25 cellular contexts compared by ENCODE assay signal in the genomic region with DNA sequence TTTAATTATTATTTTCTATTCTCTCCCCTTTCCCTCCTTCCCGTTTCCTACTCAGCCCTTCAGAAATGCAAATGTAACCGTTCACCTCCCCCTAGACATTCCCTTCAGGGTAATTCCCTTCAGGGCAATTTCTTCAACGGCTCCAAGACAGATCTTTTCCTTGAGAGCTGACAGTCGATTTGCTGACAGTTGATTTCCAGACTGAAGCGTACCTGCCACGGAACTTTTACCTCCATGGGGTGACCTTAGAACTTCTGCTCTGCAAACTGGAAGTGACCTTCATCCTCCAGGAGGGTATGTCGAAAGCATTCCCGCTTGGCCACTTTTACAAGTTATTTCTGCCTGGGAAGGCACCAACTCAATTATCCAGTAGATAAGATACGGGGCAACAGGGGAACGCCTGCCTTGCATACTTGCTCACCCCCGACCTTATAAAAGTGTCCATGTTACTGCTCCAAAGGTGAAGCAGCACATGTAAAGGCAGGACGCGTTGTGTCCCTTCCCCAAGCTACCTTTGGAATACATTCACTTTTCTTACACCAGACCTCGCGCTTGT. TPM values are rescaled to one million over a fixed set of nuclear protein-coding genes. Genes with fewer than 3 reads are reported as not detected.
DNase-seq lines count a peak whose midpoint lies in the region; ATAC-seq and TF ChIP-seq lines count a peak whose summit lies in the region.
"Had no signal": no experiment of that assay in that cellular context is flagged by ENCODE, and none has a peak within 500 bp of the region (broad histone marks: within the 10 kb centered on the region; RNA-seq: fewer than 3 reads in every experiment).

No MANE protein-coding gene starts in this region.

- TF ChIP-seq EP300 in transverse colon (IDR thresholded peaks at IDR 0.05; ENCODE audit: low read depth): no peak

- in situ Hi-C loops in transverse colon (cut with MboI; ENCODE audit: low pct_ligation_motif_present in 1 of 4, low pct_unique_long_range_greater_than_20kb in 1 of 4, low sequenced_read_pairs in 3 of 4): loop anchor here in 3 of 4 donors (5.0 to 25.0 kb wide), 5 partner anchors 177 to 309 kb away; no protein-coding TSS in a partner anchor

- H3K79me2 ChIP-seq in hepatocyte: no peaks in the 10 kb centered on the region

- H3K27ac ChIP-seq in hepatocyte (peak overlapping the region; percentile 64), transverse colon (peak overlapping the region; percentile 80 to 84 (median 82))
- H3K27ac ChIP-seq: 22Rv1, tibial artery had no signal

- intact Hi-C loops in transverse colon (cut with DNase I; ENCODE audit: low total_unique reads): loop anchor here (5.0 kb wide), 1 partner anchor 312 kb away; no protein-coding TSS in a partner anchor
- intact Hi-C loops in activated T-helper 2 cell treated with anti-CD3 and anti-CD28 coated beads, Interferon-gamma antibody, Interleukin-2, Interleukin-4, amounts not matched to agents 10 μg/mL and 5 μg/mL and 100 μg/mL, durations not matched to agents 14 hours and 24 hours and 36 hours (cut with micrococcal nuclease): loop anchor here (10.0 kb wide), 2 partner anchors 119 to 189 kb away; no protein-coding TSS in a partner anchor

- H3K36me3 Mint-ChIP-seq in activated naive CD4-positive, alpha-beta T cell treated with anti-CD3 and anti-CD28 coated beads, Interleukin-2, amount 10 ng/mL, durations not matched to agents 7 days and 5 days: peaks cover 5% of the 10 kb centered on the region
- H3K36me3 Mint-ChIP-seq in mesothelial cell of epicardium: no peaks in the 10 kb centered on the region
- peaks cover 8% of the 10 kb centered on the region for H3K36me3 Mint-ChIP-seq in activated T-helper 2 cell treated with anti-CD3 and anti-CD28 coated beads, Interferon-gamma antibody, Interleukin-2, Interleukin-4, amounts not matched to agents 10 μg/mL and 5 μg/mL and 100 μg/mL, durations not matched to agents 14 hours and 24 hours and 36 hours (ENCODE audit: low read depth)

- H3K9me3 ChIP-seq in hepatocyte (ENCODE audit: low read depth) (no peaks in the 10 kb centered on the region), transverse colon (peaks cover 0 to 3% of the 10 kb centered on the region in 2 donors)
- H3K9me3 ChIP-seq: tibial artery had no signal

- H3K4me3 ChIP-seq in hepatocyte (no peak overlapping the region), transverse colon (peak overlapping the region in 1 of 4 donors; percentile 18)
- H3K4me3 ChIP-seq: tibial artery had no signal

- no peak overlapping the region for H3K27ac Mint-ChIP-seq in activated naive CD4-positive, alpha-beta T cell treated with anti-CD3 and anti-CD28 coated beads, Interleukin-2, amount 10 ng/mL, durations not matched to agents 7 days and 5 days
- peak overlapping the region; percentile 23 for H3K27ac Mint-ChIP-seq in mesothelial cell of epicardium
- H3K27ac Mint-ChIP-seq in activated T-helper 2 cell treated with anti-CD3 and anti-CD28 coated beads, Interferon-gamma antibody, Interleukin-2, Interleukin-4, amounts not matched to agents 10 μg/mL and 5 μg/mL and 100 μg/mL, durations not matched to agents 14 hours and 24 hours and 36 hours: no peak overlapping the region
- no peak overlapping the region for H3K27ac Mint-ChIP-seq in stimulated activated naive CD8-positive, alpha-beta T cell treated with anti-CD3 and anti-CD28 coated beads, Interleukin-15, amount 100 ng/mL, for 72 hours
- H3K27ac Mint-ChIP-seq: activated CD8-positive, alpha-beta T cell treated with anti-CD3 and anti-CD28 coated beads, Interleukin-2, amount 10 ng/mL, durations not matched to agents 7 days and 5 days; CD4-positive, alpha-beta memory T cell; stimulated activated naive CD8-positive, alpha-beta T cell treated with anti-CD3 and anti-CD28 coated beads, Interleukin-15, Interleukin-2, amounts not matched to agents 100 ng/mL and 50 ng/mL, for 24 hours had no signal

- no peaks in the 10 kb centered on the region for H3K27me3 ChIP-seq in hepatocyte
- no peaks in the 10 kb centered on the region for H3K27me3 ChIP-seq in transverse colon

- WGBS in hepatocyte (ENCODE audit: low lambda C conversion rate, missing lambda C conversion rate): 23% methylated on average over 15 of the region's 15 CpGs
- 53 to 70% methylated on average over 5 to 15 of the region's 15 CpGs for WGBS in transverse colon (ENCODE audit: low coverage in 1 of 2), 2 donors

- no peak overlapping the region for H3K4me3 Mint-ChIP-seq in activated naive CD4-positive, alpha-beta T cell treated with anti-CD3 and anti-CD28 coated beads, Interleukin-2, amount 10 ng/mL, durations not matched to agents 7 days and 5 days
- peak overlapping the region; percentile 52 for H3K4me3 Mint-ChIP-seq in mesothelial cell of epicardium
- no peak overlapping the region for H3K4me3 Mint-ChIP-seq in activated T-helper 2 cell treated with anti-CD3 and anti-CD28 coated beads, Interferon-gamma antibody, Interleukin-2, Interleukin-4, amounts not matched to agents 10 μg/mL and 5 μg/mL and 100 μg/mL, durations not matched to agents 14 hours and 24 hours and 36 hours (ENCODE audit: low read depth)
- no peak overlapping the region for H3K4me3 Mint-ChIP-seq in stimulated activated naive CD8-positive, alpha-beta T cell treated with anti-CD3 and anti-CD28 coated beads, Interleukin-15, amount 100 ng/mL, for 72 hours
- H3K4me3 Mint-ChIP-seq: activated CD8-positive, alpha-beta T cell treated with anti-CD3 and anti-CD28 coated beads, Interleukin-2, amount 10 ng/mL, durations not matched to agents 7 days and 5 days; CD4-positive, alpha-beta memory T cell; immature natural killer cell; stimulated activated naive CD8-positive, alpha-beta T cell treated with anti-CD3 and anti-CD28 coated beads, Interleukin-15, Interleukin-2, amounts not matched to agents 100 ng/mL and 50 ng/mL, for 24 hours had no signal

- no peaks in the 10 kb centered on the region for H4K20me1 ChIP-seq in hepatocyte (ENCODE audit: insufficient read depth, poor library complexity, severe bottlenecking)

- peaks cover 9% of the 10 kb centered on the region for H3K4me1 Mint-ChIP-seq in activated naive CD4-positive, alpha-beta T cell treated with anti-CD3 and anti-CD28 coated beads, Interleukin-2, amount 10 ng/mL, durations not matched to agents 7 days and 5 days
- H3K4me1 Mint-ChIP-seq in mesothelial cell of epicardium: peaks cover 30% of the 10 kb centered on the region
- peaks cover 2% of the 10 kb centered on the region for H3K4me1 Mint-ChIP-seq in activated T-helper 2 cell treated with anti-CD3 and anti-CD28 coated beads, Interferon-gamma antibody, Interleukin-2, Interleukin-4, amounts not matched to agents 10 μg/mL and 5 μg/mL and 100 μg/mL, durations not matched to agents 14 hours and 24 hours and 36 hours (ENCODE audit: low read depth)
- peaks cover 5% of the 10 kb centered on the region for H3K4me1 Mint-ChIP-seq in stimulated activated naive CD8-positive, alpha-beta T cell treated with anti-CD3 and anti-CD28 coated beads, Interleukin-15, amount 100 ng/mL, for 72 hours

- H2AFZ ChIP-seq in hepatocyte: no peak overlapping the region

- H3K4me1 ChIP-seq in hepatocyte (ENCODE audit: insufficient read depth): peaks cover 17% of the 10 kb centered on the region
- H3K4me1 ChIP-seq in transverse colon: peaks cover 6 to 46% (median 25%) of the 10 kb centered on the region in 4 donors

- H3K9me2 ChIP-seq in hepatocyte (replicated peaks; ENCODE audit: insufficient read depth): no peaks in the 10 kb centered on the region

- H3K9me3 Mint-ChIP-seq in activated naive CD4-positive, alpha-beta T cell treated with anti-CD3 and anti-CD28 coated beads, Interleukin-2, amount 10 ng/mL, durations not matched to agents 7 days and 5 days: peaks cover 9% of the 10 kb centered on the region
- peaks cover 5% of the 10 kb centered on the region for H3K9me3 Mint-ChIP-seq in mesothelial cell of epicardium
- H3K9me3 Mint-ChIP-seq in activated T-helper 2 cell treated with anti-CD3 and anti-CD28 coated beads, Interferon-gamma antibody, Interleukin-2, Interleukin-4, amounts not matched to agents 10 μg/mL and 5 μg/mL and 100 μg/mL, durations not matched to agents 14 hours and 24 hours and 36 hours: peaks cover 14% of the 10 kb centered on the region
- H3K9me3 Mint-ChIP-seq in stimulated activated naive CD8-positive, alpha-beta T cell treated with anti-CD3 and anti-CD28 coated beads, Interleukin-15, amount 100 ng/mL, for 72 hours: peaks cover 8 to 14% of the 10 kb centered on the region in 2 donors

- no peak for ATAC-seq in HG03045 (IDR thresholded peaks at IDR 0.05; ENCODE audit: unreplicated experiment)
- no peak for ATAC-seq in stimulated activated naive CD8-positive, alpha-beta T cell treated with anti-CD3 and anti-CD28 coated beads, Interleukin-15, amount 100 ng/mL, for 72 hours
- ATAC-seq: activated CD8-positive, alpha-beta T cell treated with anti-CD3 and anti-CD28 coated beads, Interleukin-2, amount 10 ng/mL, durations not matched to agents 7 days and 5 days had no signal

- DNase-seq in activated naive CD4-positive, alpha-beta T cell treated with anti-CD3 and anti-CD28 coated beads, Interleukin-2, amount 10 ng/mL, durations not matched to agents 7 days and 5 days: peak; percentile 1
- no peak for DNase-seq in activated naive CD4-positive, alpha-beta T cell treated with anti-CD3 and anti-CD28 coated beads, Interleukin-2, amount 50 U/mL, for 16 hours
- DNase-seq in hepatocyte (ENCODE audit: low spot score): peak; percentile 72
- DNase-seq in mesothelial cell of epicardium (ENCODE audit: low spot score in 2 of 2, unreplicated experiment in 2 of 2): no peak
- peak; percentile 57 for DNase-seq in transverse colon
- no peak for DNase-seq in activated T-helper 2 cell treated with anti-CD3 and anti-CD28 coated beads, Interferon-gamma antibody, Interleukin-2, Interleukin-4, amounts not matched to agents 10 μg/mL and 5 μg/mL and 100 μg/mL, durations not matched to agents 14 hours and 24 hours and 36 hours (ENCODE audit: low spot score)
- no peak for DNase-seq in stimulated activated naive CD8-positive, alpha-beta T cell treated with anti-CD3 and anti-CD28 coated beads, Interleukin-15, amount 100 ng/mL, for 72 hours
- DNase-seq: activated CD4-positive, alpha-beta T cell treated with anti-CD3 and anti-CD28 coated beads for 1 hour; activated CD8-positive, alpha-beta T cell treated with anti-CD3 and anti-CD28 coated beads, Interleukin-2, amount 10 ng/mL, durations not matched to agents 7 days and 5 days; activated effector memory CD4-positive, alpha-beta T cell treated with anti-CD3 and anti-CD28 coated beads, Interleukin-2, amount 50 U/mL, for 16 hours; activated T-cell treated with anti-CD3 and anti-CD28 coated beads for 4 hours; CD4-positive, alpha-beta memory T cell; DMS 273 treated with DMSO at 0.1 percent for 48 hours; effector CD4-positive, alpha-beta T cell; head of caudate nucleus; immature natural killer cell; NCI-H1694; NCI-H524 treated with DMSO at 0.1 percent for 48 hours; stimulated activated CD4-positive, alpha-beta T cell treated with anti-CD3 and anti-CD28 coated beads, Interleukin-12 subunit alpha, Interleukin-12 subunit beta, amount 100 ng/mL, for 4 hours; tibial artery had no signal

- TF ChIP-seq POLR2A in transverse colon (IDR thresholded peaks at IDR 0.05): no peak

- peaks cover 68% of the 10 kb centered on the region for H3K27me3 Mint-ChIP-seq in activated naive CD4-positive, alpha-beta T cell treated with anti-CD3 and anti-CD28 coated beads, Interleukin-2, amount 10 ng/mL, durations not matched to agents 7 days and 5 days
- H3K27me3 Mint-ChIP-seq in mesothelial cell of epicardium (ENCODE audit: low read depth): no peaks in the 10 kb centered on the region
- peaks cover 31% of the 10 kb centered on the region for H3K27me3 Mint-ChIP-seq in activated T-helper 2 cell treated with anti-CD3 and anti-CD28 coated beads, Interferon-gamma antibody, Interleukin-2, Interleukin-4, amounts not matched to agents 10 μg/mL and 5 μg/mL and 100 μg/mL, durations not matched to agents 14 hours and 24 hours and 36 hours (ENCODE audit: low read depth)
- peaks cover 53% of the 10 kb centered on the region for H3K27me3 Mint-ChIP-seq in stimulated activated naive CD8-positive, alpha-beta T cell treated with anti-CD3 and anti-CD28 coated beads, Interleukin-15, amount 100 ng/mL, for 72 hours

- no peaks in the 10 kb centered on the region for H3K36me3 ChIP-seq in hepatocyte (replicated peaks; ENCODE audit: insufficient read depth, low read depth)
- H3K36me3 ChIP-seq in transverse colon: no peaks in the 10 kb centered on the region
- H3K36me3 ChIP-seq: tibial artery had no signal

- TF ChIP-seq CTCF in hepatocyte (IDR thresholded peaks at IDR 0.05; ENCODE audit: poor library complexity): no peak
- TF ChIP-seq CTCF in mesothelial cell of epicardium (IDR thresholded peaks at IDR 0.05; ENCODE audit: unreplicated experiment): no peak
- TF ChIP-seq CTCF in transverse colon (IDR thresholded peaks at IDR 0.05): no peak

- CTCF ChIA-PET in activated naive CD4-positive, alpha-beta T cell treated with anti-CD3 and anti-CD28 coated beads, Interleukin-2, amount 10 ng/mL, durations not matched to agents 7 days and 5 days (lab: Charles Lee): interaction anchor here (0.5 to 2.5 kb wide), 2 partner anchors 187 to 190 kb away, joined by 4 to 12 read pairs; no protein-coding TSS in a partner anchor

- peak overlapping the region; percentile 20 for H3K4me2 ChIP-seq in hepatocyte

RNA-seq across cellular contexts. Expression of a gene that starts 18.5 kb away (rescaled TPM):
- total RNA-seq in hepatocyte (4.0 and 6.2 TPM in 2 replicates), mesothelial cell of epicardium (5.2 to 7.0 TPM (median 5.6 TPM) in 3 replicates), transverse colon (100 to 1,000 TPM in 1 of 4 donors, 10 to 100 TPM in 3; 41.8 to 113 (median 55.2) TPM)
- 2.3 and 4.3 TPM in 2 replicates for polyA plus RNA-seq in hepatocyte
- 0.05 and 0.09 TPM in 2 replicates for total RNA-seq in activated T-helper 2 cell treated with anti-CD3 and anti-CD28 coated beads, Interferon-gamma antibody, Interleukin-2, Interleukin-4, amounts not matched to agents 10 μg/mL and 5 μg/mL and 100 μg/mL, durations not matched to agents 14 hours and 24 hours and 36 hours
- total RNA-seq: CD4-positive, alpha-beta memory T cell; LHCN-M2; T-helper 1 cell treated with Interleukin-12 subunit alpha and Interleukin-12 subunit beta and Interleukin-4 antibody, amounts not matched to agents 30 ng/mL and 1 ng/mL, for 36 hours had no signal
- polyA plus RNA-seq: CD4-positive, alpha-beta memory T cell had no signal

RNA-seq across cellular contexts. Expression of a gene that starts 50.3 kb away (rescaled TPM):
- 137 and 193 TPM in 2 replicates for total RNA-seq in hepatocyte
- 349 and 368 TPM in 2 replicates for polyA plus RNA-seq in hepatocyte
- total RNA-seq in mesothelial cell of epicardium: 631 to 645 TPM (median 634 TPM) in 3 replicates
- total RNA-seq in transverse colon: 100 to 1,000 TPM in 3 of 4 donors, 10 to 100 TPM in 1; 83.8 to 227 (median 133) TPM
- 1,292 and 1,329 TPM in 2 replicates for total RNA-seq in activated T-helper 2 cell treated with anti-CD3 and anti-CD28 coated beads, Interferon-gamma antibody, Interleukin-2, Interleukin-4, amounts not matched to agents 10 μg/mL and 5 μg/mL and 100 μg/mL, durations not matched to agents 14 hours and 24 hours and 36 hours

Comparison
In these comparisons a context has a peak if more than half of its experiments do, and no peak if none do; other contexts are left out.
1. DNase-seq: peak in activated naive CD4-positive, alpha-beta T cell treated with anti-CD3 and anti-CD28 coated beads, Interleukin-2, amount 10 ng/mL, durations not matched to agents 7 days and 5 days (single experiment), hepatocyte (single experiment) and transverse colon (single experiment); none in activated naive CD4-positive, alpha-beta T cell treated with anti-CD3 and anti-CD28 coated beads, Interleukin-2, amount 50 U/mL, for 16 hours (single experiment), mesothelial cell of epicardium (0 of 2), activated T-helper 2 cell treated with anti-CD3 and anti-CD28 coated beads, Interferon-gamma antibody, Interleukin-2, Interleukin-4, amounts not matched to agents 10 μg/mL and 5 μg/mL and 100 μg/mL, durations not matched to agents 14 hours and 24 hours and 36 hours (single experiment) and stimulated activated naive CD8-positive, alpha-beta T cell treated with anti-CD3 and anti-CD28 coated beads, Interleukin-15, amount 100 ng/mL, for 72 hours (0 of 2).